ENCODE assay signal across 10 cellular contexts in genomic region chr11:14373941-14374646, GRCh38. TPM values are rescaled to one million over a fixed set of nuclear protein-coding genes. Genes with fewer than 3 reads are reported as not detected.
DNase-seq lines count a peak whose midpoint lies in the region; ATAC-seq, FAIRE-seq and TF ChIP-seq lines count a peak whose summit lies in the region.
"Had no signal": no experiment of that assay in that cellular context is flagged by ENCODE, and none has a peak within 500 bp of the region (broad histone marks: within the 10 kb centered on the region; RNA-seq: fewer than 3 reads in every experiment).

No MANE protein-coding gene starts in this region.

- 88% methylated on average over 2 of the region's 2 CpGs for WGBS in mesenchymal stem cell
- WGBS in suprapubic skin = 70% methylated on average over 2 of the region's 2 CpGs

- H2AFZ ChIP-seq in endothelial cell of umbilical vein (ENCODE audit: low read depth, low read length) (no peak overlapping the region), mesenchymal stem cell (ENCODE audit: low read depth, low read length) (no peak overlapping the region)

- no peaks in the 10 kb centered on the region for H3K9me3 ChIP-seq in MG63
- H3K9me3 ChIP-seq in endothelial cell of umbilical vein (replicated peaks; ENCODE audit: control insufficient read depth, insufficient read depth, low read length) = no peaks in the 10 kb centered on the region
- H3K9me3 ChIP-seq in mesenchymal stem cell (ENCODE audit: control insufficient read depth, low read length) = no peaks in the 10 kb centered on the region
- H3K9me3 ChIP-seq in suprapubic skin = no peaks in the 10 kb centered on the region

- H3K79me2 ChIP-seq in endothelial cell of umbilical vein (ENCODE audit: control insufficient read depth, insufficient read depth, low read length) = no peaks in the 10 kb centered on the region

- no peak overlapping the region for H4K8ac ChIP-seq in mesenchymal stem cell (ENCODE audit: low read length)

- no peak overlapping the region for H4K91ac ChIP-seq in mesenchymal stem cell (ENCODE audit: low read length)

- intact Hi-C loops in endothelial cell of umbilical vein (cut with micrococcal nuclease) = no loop called here

- no peak overlapping the region for H3K4ac ChIP-seq in mesenchymal stem cell (ENCODE audit: low read depth in 1 of 2, low read length in 2 of 2)

- FAIRE-seq in endothelial cell of umbilical vein (lab: Jason Lieb, UNC) = peak; percentile 76

- H3K4me1 ChIP-seq in endothelial cell of umbilical vein (ENCODE audit: control insufficient read depth, extremely low read depth, insufficient read depth, low read length) (peaks cover 4% of the 10 kb centered on the region), mesenchymal stem cell (ENCODE audit: control insufficient read depth, insufficient read depth, low read depth, low read length) (no peaks in the 10 kb centered on the region), suprapubic skin (no peaks in the 10 kb centered on the region)

- no peak overlapping the region for H2AK5ac ChIP-seq in mesenchymal stem cell (ENCODE audit: low read length, severe bottlenecking)

- no peaks in the 10 kb centered on the region for H3K36me3 Mint-ChIP-seq in activated naive CD4-positive, alpha-beta T cell treated with anti-CD3 and anti-CD28 coated beads, Interleukin-2, amount 10 ng/mL, durations not matched to agents 7 days and 5 days

- no peak overlapping the region for H3K23ac ChIP-seq in mesenchymal stem cell (ENCODE audit: low read length in 2 of 2)

- peaks cover 38% of the 10 kb centered on the region for H3K4me1 Mint-ChIP-seq in activated naive CD4-positive, alpha-beta T cell treated with anti-CD3 and anti-CD28 coated beads, Interleukin-2, amount 10 ng/mL, durations not matched to agents 7 days and 5 days
- H3K4me1 Mint-ChIP-seq: neural crest cell had no signal

- H2BK12ac ChIP-seq in mesenchymal stem cell (ENCODE audit: low read length in 2 of 2) = no peak overlapping the region

- H3K4me3 Mint-ChIP-seq in activated naive CD4-positive, alpha-beta T cell treated with anti-CD3 and anti-CD28 coated beads, Interleukin-2, amount 10 ng/mL, durations not matched to agents 7 days and 5 days = no peak overlapping the region
- H3K4me3 Mint-ChIP-seq: activated naive CD8-positive, alpha-beta T cell; neural crest cell had no signal

- CTCF ChIA-PET in endothelial cell of umbilical vein (lab: Charles Lee) = interaction anchor here (1.1 to 1.9 kb wide), 4 partner anchors 13 to 73 kb away, joined by 4 to 6 read pairs (median 5); no protein-coding TSS in a partner anchor
- CTCF ChIA-PET in activated naive CD4-positive, alpha-beta T cell treated with anti-CD3 and anti-CD28 coated beads, Interleukin-2, amount 10 ng/mL, durations not matched to agents 7 days and 5 days (lab: Charles Lee) = interaction anchor here (0.5 to 1.4 kb wide), 7 partner anchors 13 to 80 kb away, joined by 3 to 4 read pairs (median 3); no protein-coding TSS in a partner anchor

- H3K79me1 ChIP-seq in mesenchymal stem cell (replicated peaks; ENCODE audit: low read length, poor library complexity, severe bottlenecking) = no peaks in the 10 kb centered on the region

- no peak overlapping the region for H2BK15ac ChIP-seq in mesenchymal stem cell (ENCODE audit: low read depth, poor library complexity, severe bottlenecking)

- no peak overlapping the region for H3K27ac Mint-ChIP-seq in activated naive CD4-positive, alpha-beta T cell treated with anti-CD3 and anti-CD28 coated beads, Interleukin-2, amount 10 ng/mL, durations not matched to agents 7 days and 5 days

- H3K27ac ChIP-seq in endothelial cell of umbilical vein (ENCODE audit: insufficient read depth, low read depth, low read length) (no peak overlapping the region), mesenchymal stem cell (ENCODE audit: low read length, poor library complexity, severe bottlenecking) (no peak overlapping the region), suprapubic skin (no peak overlapping the region)

- no TSS peak for BruUV-seq in endothelial cell of umbilical vein (replicated peaks; lab: Mats Ljungman, UMichigan)

- H3K36me3 ChIP-seq in MG63 (no peaks in the 10 kb centered on the region), endothelial cell of umbilical vein (ENCODE audit: control insufficient read depth in 2 of 2, extremely low read depth in 1 of 2, insufficient read depth in 2 of 2, low read length in 2 of 2) (no peaks in the 10 kb centered on the region), mesenchymal stem cell (ENCODE audit: control insufficient read depth in 1 of 2, insufficient read depth in 2 of 2, low read depth in 1 of 2, low read length in 2 of 2) (no peaks in the 10 kb centered on the region), suprapubic skin (no peaks in the 10 kb centered on the region)

- POLR2A ChIA-PET in endothelial cell of umbilical vein (lab: Charles Lee) = interaction anchor here (0.5 kb wide), 1 partner anchor 48 kb away, joined by 3 read pairs; no protein-coding TSS in a partner anchor

- no peak for ATAC-seq in GM18520 (IDR thresholded peaks at IDR 0.05; ENCODE audit: unreplicated experiment)

- H3K14ac ChIP-seq in mesenchymal stem cell (ENCODE audit: low read length in 2 of 2) = no peak overlapping the region

- H3K9me1 ChIP-seq in endothelial cell of umbilical vein (replicated peaks; ENCODE audit: control insufficient read depth, extremely low read depth, insufficient read depth, low read length) = no peaks in the 10 kb centered on the region

- H3K27me3 Mint-ChIP-seq in activated naive CD4-positive, alpha-beta T cell treated with anti-CD3 and anti-CD28 coated beads, Interleukin-2, amount 10 ng/mL, durations not matched to agents 7 days and 5 days = peaks cover 15% of the 10 kb centered on the region

- TF ChIP-seq CTCF in AG09309 (IDR thresholded peaks at IDR 0.05; ENCODE audit: control insufficient read depth, insufficient read depth, low read depth, low read length, missing control alignments) = no peak
- no peak for TF ChIP-seq CTCF in endothelial cell of umbilical vein (IDR thresholded peaks at IDR 0.05; ENCODE audit: extremely low read depth in 1 of 2, insufficient read depth in 1 of 2, low read depth in 1 of 2, low read length in 2 of 2)
- no peak for TF ChIP-seq CTCF in suprapubic skin (IDR thresholded peaks at IDR 0.05)

- no peaks in the 10 kb centered on the region for H3K9me3 Mint-ChIP-seq in activated naive CD4-positive, alpha-beta T cell treated with anti-CD3 and anti-CD28 coated beads, Interleukin-2, amount 10 ng/mL, durations not matched to agents 7 days and 5 days
- H3K9me3 Mint-ChIP-seq: neural crest cell had no signal

- H3K9ac ChIP-seq in endothelial cell of umbilical vein (replicated peaks; ENCODE audit: extremely low read depth, insufficient read depth, low read length) = no peak overlapping the region
- H3K9ac ChIP-seq in mesenchymal stem cell (ENCODE audit: low read length) = peak overlapping the region; percentile 51

- H3K4me3 ChIP-seq in AG09309 (ENCODE audit: control insufficient read depth, low read depth, low read length) (no peak overlapping the region), MG63 (no peak overlapping the region), endothelial cell of umbilical vein (replicated peaks in 1 of 3; ENCODE audit: insufficient read depth in 1 of 3, low read depth in 1 of 3, low read length in 3 of 3) (no peak overlapping the region), mesenchymal stem cell (ENCODE audit: insufficient read depth in 1 of 2, low read depth in 1 of 2, low read length in 2 of 2) (no peak overlapping the region), suprapubic skin (no peak overlapping the region)

- H2BK120ac ChIP-seq in mesenchymal stem cell (ENCODE audit: low read depth, low read length) = no peak overlapping the region

- no peak overlapping the region for H2BK5ac ChIP-seq in mesenchymal stem cell (ENCODE audit: low read depth, low read length, poor library complexity, severe bottlenecking)

- H3K4me2 ChIP-seq in endothelial cell of umbilical vein (ENCODE audit: insufficient read depth, low read length) (no peak overlapping the region), mesenchymal stem cell (ENCODE audit: low read length, poor library complexity, severe bottlenecking) (no peak overlapping the region)

- no peaks in the 10 kb centered on the region for H4K20me1 ChIP-seq in endothelial cell of umbilical vein (replicated peaks; ENCODE audit: control insufficient read depth, extremely low read depth, insufficient read depth, low read length)

- peak; percentile 57 for DNase-seq in AG09309 (ENCODE audit: low read depth)
- peak; percentile 87 for DNase-seq in MG63
- DNase-seq in endothelial cell of umbilical vein (ENCODE audit: low read depth, low spot score) = peak; percentile 21
- DNase-seq in mesenchymal stem cell = no peak
- no peak for DNase-seq in NCI-H524 (lab: John Stamatoyannopoulos, UW)
- no peak for DNase-seq in activated naive CD4-positive, alpha-beta T cell treated with anti-CD3 and anti-CD28 coated beads, Interleukin-2, amount 10 ng/mL, durations not matched to agents 7 days and 5 days
- no peak for DNase-seq in suprapubic skin (ENCODE audit: low spot score in 2 of 2)

- TF ChIP-seq POLR2A in endothelial cell of umbilical vein (IDR thresholded peaks at IDR 0.05; ENCODE audit: low read depth, low read length) (no peak), suprapubic skin (IDR thresholded peaks at IDR 0.05) (no peak)

- H3K27me3 ChIP-seq in MG63 (no peaks in the 10 kb centered on the region), endothelial cell of umbilical vein (ENCODE audit: control insufficient read depth in 2 of 2, insufficient read depth in 2 of 2, low read length in 2 of 2) (no peaks in the 10 kb centered on the region), mesenchymal stem cell (ENCODE audit: control insufficient read depth in 1 of 2, insufficient read depth in 1 of 2, low read length in 2 of 2) (no peaks in the 10 kb centered on the region), suprapubic skin (no peaks in the 10 kb centered on the region)

- H3K18ac ChIP-seq in mesenchymal stem cell (ENCODE audit: low read depth in 1 of 2, low read length in 2 of 2) = no peak overlapping the region

- dilution Hi-C loops in endothelial cell of umbilical vein (cut with MboI; ENCODE audit: extremely low pct_ligation_motif_present, low sequenced_read_pairs) = no loop called here

- no peak for TF ChIP-seq EP300 in suprapubic skin (IDR thresholded peaks at IDR 0.05)

RNA-seq across cellular contexts. Expression of gene RRAS2, which starts 15.1 kb away (rescaled TPM):
- total RNA-seq in MG63 (2014; rRNA removed; shearing (Covaris generic); ENCODE audit: low replicate concordance) = 169 and 218 TPM in 2 replicates
- total RNA-seq in endothelial cell of umbilical vein = 80.5 and 84.4 TPM in 2 replicates
- polyA plus RNA-seq in endothelial cell of umbilical vein = 26.6 and 30.1 TPM in 2 replicates
- 36.3 and 39.5 TPM in 2 replicates for polyA plus RNA-seq in endothelial cell of umbilical vein (2011; cell fraction: cytosol; rRNA removed)
- 17.3 and 23.7 TPM in 2 replicates for polyA plus RNA-seq in endothelial cell of umbilical vein (2011; cell fraction: nucleus; rRNA removed)
- 83.6 and 104 TPM in 2 replicates for polyA plus RNA-seq in endothelial cell of umbilical vein (2012)
- 20.3 and 22.2 TPM in 2 replicates for polyA minus RNA-seq in endothelial cell of umbilical vein
- polyA minus RNA-seq in endothelial cell of umbilical vein (2011; cell fraction: cytosol; rRNA and poly(A)+ RNA removed) = 23.4 TPM
- 25.1 and 26.7 TPM in 2 replicates for polyA minus RNA-seq in endothelial cell of umbilical vein (2011; cell fraction: nucleus; rRNA and poly(A)+ RNA removed)
- polyA plus RNA-seq in mesenchymal stem cell (2013, experiment 1 of 2) = 60.2 TPM
- polyA plus RNA-seq in mesenchymal stem cell (2013, experiment 2 of 2) = 61.9 TPM
- total RNA-seq in suprapubic skin = 10 to 100 TPM; 24.1 to 28.5 (median 25.5) TPM

Comparison
In these comparisons a context has a peak if more than half of its experiments do, and no peak if none do; other contexts are left out.
1. DNase-seq: peak in AG09309 (single experiment), MG63 (single experiment) and endothelial cell of umbilical vein (single experiment); none in mesenchymal stem cell (single experiment), NCI-H524 (0 of 2), activated naive CD4-positive, alpha-beta T cell treated with anti-CD3 and anti-CD28 coated beads, Interleukin-2, amount 10 ng/mL, durations not matched to agents 7 days and 5 days (single experiment) and suprapubic skin (0 of 2).